20 cellular contexts compared by ENCODE assay signal in the genomic region with DNA sequence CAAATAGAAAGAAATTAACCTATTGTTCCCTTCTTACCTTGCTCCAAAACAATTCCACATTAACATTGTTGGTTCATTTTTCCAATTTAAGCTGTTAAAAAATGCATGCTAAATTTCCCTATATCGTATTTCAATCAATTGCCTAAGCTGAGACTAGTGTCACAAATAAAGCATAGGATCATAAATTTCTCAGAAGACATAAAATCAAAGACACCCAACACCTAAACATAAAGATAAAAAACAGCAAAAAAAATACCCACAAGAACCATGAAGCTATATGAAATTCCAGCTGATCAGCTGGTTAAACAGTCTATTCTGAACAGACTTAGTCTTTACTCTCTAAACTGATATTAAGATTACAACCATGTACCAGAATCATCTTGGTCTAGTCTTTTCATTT. TPM values are rescaled to one million over a fixed set of nuclear protein-coding genes. Genes with fewer than 3 reads are reported as not detected.
DNase-seq lines count a peak whose midpoint lies in the region; ATAC-seq, FAIRE-seq and TF ChIP-seq lines count a peak whose summit lies in the region.
"Had no signal": no experiment of that assay in that cellular context is flagged by ENCODE, and none has a peak within 500 bp of the region (broad histone marks: within the 10 kb centered on the region; RNA-seq: fewer than 3 reads in every experiment).

No MANE protein-coding gene starts in this region.

- FAIRE-seq in TTC549 (lab: Jason Lieb, UNC): peak; percentile 38
- FAIRE-seq: GM12892, GM18507 had no signal

- H3K9me3 Mint-ChIP-seq in effector memory CD8-positive, alpha-beta T cell: peaks cover 0 to 2% of the 10 kb centered on the region in 2 donors
- H3K9me3 Mint-ChIP-seq in naive thymus-derived CD8-positive, alpha-beta T cell: peaks cover 5 to 10% (median 7%) of the 10 kb centered on the region in 9 donors

- peaks cover 23 to 32% of the 10 kb centered on the region in 2 donors for H3K4me1 Mint-ChIP-seq in effector memory CD8-positive, alpha-beta T cell (ENCODE audit: low read depth in 2 of 2)
- peaks cover 14 to 35% (median 24%) of the 10 kb centered on the region in 4 donors for H3K4me1 Mint-ChIP-seq in naive thymus-derived CD8-positive, alpha-beta T cell
- H3K4me1 Mint-ChIP-seq: CD14-positive monocyte had no signal

- POLR2A ChIA-PET in HEK293 (lab: Yijun Ruan, JAX): no interaction called here
- POLR2A ChIA-PET in naive thymus-derived CD8-positive, alpha-beta T cell (lab: Charles Lee): no interaction called here

- no peak for DNase-seq in effector memory CD8-positive, alpha-beta T cell
- DNase-seq in naive thymus-derived CD8-positive, alpha-beta T cell: no peak
- DNase-seq in NCI-H748 (lab: John Stamatoyannopoulos, UW; ENCODE audit: unreplicated experiment) (no peak), HUDEP-2 (lab: John Stamatoyannopoulos, UW; ENCODE audit: unreplicated experiment in 76 of 76) (no peak)
- DNase-seq: 8988T; ACHN; BE2C; C1 segment of cervical spinal cord; CD4-positive, alpha-beta memory T cell; CD4-positive, CD25-positive, alpha-beta regulatory T cell; CD8-positive, alpha-beta memory T cell; COR-L47; DMS79 treated with DMSO at 0.1 percent for 48 hours had no signal

- peaks cover 10% of the 10 kb centered on the region; the same call in 1 of the 2 replicates for H3K4me1 ChIP-seq in HEK293 (ENCODE audit: control insufficient read depth, insufficient read depth, low read length)
- H3K4me1 ChIP-seq: BE2C, BLaER1 had no signal

- peaks cover 0 to 5% of the 10 kb centered on the region in 2 experiments; a peak in 2 of 3 replicates for H3K36me3 ChIP-seq in HEK293 (ENCODE audit: control insufficient read depth in 2 of 2, insufficient read depth in 1 of 2, low read length in 2 of 2)

- no peak overlapping the region for H3K4me3 ChIP-seq in HEK293 (ENCODE audit: low read depth, low read length)
- H3K4me3 ChIP-seq: BLaER1, GM12878 had no signal

- ATAC-seq in effector memory CD8-positive, alpha-beta T cell (replicated peaks): no peak
- ATAC-seq in naive thymus-derived CD8-positive, alpha-beta T cell: no peak
- ATAC-seq: GM12878 had no signal

- peaks cover 15% of the 10 kb centered on the region for H3K36me3 Mint-ChIP-seq in effector memory CD8-positive, alpha-beta T cell (ENCODE audit: insufficient read depth)
- H3K36me3 Mint-ChIP-seq in naive thymus-derived CD8-positive, alpha-beta T cell: peaks cover 27 to 50% (median 47%) of the 10 kb centered on the region in 3 donors

- H3K4me3 Mint-ChIP-seq in effector memory CD8-positive, alpha-beta T cell: no peak overlapping the region
- no peak overlapping the region for H3K4me3 Mint-ChIP-seq in naive thymus-derived CD8-positive, alpha-beta T cell
- H3K4me3 Mint-ChIP-seq: CD14-positive monocyte; CD4-positive, alpha-beta memory T cell; CD4-positive, CD25-positive, alpha-beta regulatory T cell; CD8-positive, alpha-beta memory T cell had no signal

- H3K27me3 Mint-ChIP-seq in effector memory CD8-positive, alpha-beta T cell: no peaks in the 10 kb centered on the region
- H3K27me3 Mint-ChIP-seq in naive thymus-derived CD8-positive, alpha-beta T cell: no peaks in the 10 kb centered on the region
- H3K27me3 Mint-ChIP-seq: CD4-positive, alpha-beta memory T cell; CD4-positive, CD25-positive, alpha-beta regulatory T cell; CD8-positive, alpha-beta memory T cell had no signal

- TF ChIP-seq CTCF in HEK293 (tag by site-specific recombination; IDR thresholded peaks at IDR 0.05): no peak

- CTCF ChIA-PET in HEK293 (lab: Yijun Ruan, JAX): interaction anchor here (0.6 to 0.7 kb wide), 3 partner anchors 249 to 931 kb away, joined by 3 read pairs; no protein-coding TSS in a partner anchor

- no peaks in the 10 kb centered on the region for H3K9me3 ChIP-seq in HEK293 (ENCODE audit: control insufficient read depth, insufficient read depth, low read depth, low read length)
- H3K9me3 ChIP-seq: BE2C had no signal

- no peak overlapping the region for H3K27ac ChIP-seq in HEK293 (ENCODE audit: extremely low read depth, low read depth, low read length)
- H3K27ac ChIP-seq: BLaER1 had no signal

- peak overlapping the region; percentile 7 to 44 for H3K27ac Mint-ChIP-seq in effector memory CD8-positive, alpha-beta T cell
- H3K27ac Mint-ChIP-seq in naive thymus-derived CD8-positive, alpha-beta T cell: no peak overlapping the region
- H3K27ac Mint-ChIP-seq: CD14-positive monocyte; CD4-positive, alpha-beta memory T cell; CD4-positive, CD25-positive, alpha-beta regulatory T cell; CD8-positive, alpha-beta memory T cell had no signal

TF ChIP-seq in HEK293, 187 proteins besides CTCF, POLR2A, EP300 and RAD21 (continues in another document):
- no peak for TF ChIP-seq ZNF544 (tag by site-specific recombination; IDR thresholded peaks at IDR 0.05)
- no peak for TF ChIP-seq ZFP3 (tag by site-specific recombination; IDR thresholded peaks at IDR 0.05; ENCODE audit: low read depth)
- no peak for TF ChIP-seq ZNF350 (tag by site-specific recombination; IDR thresholded peaks at IDR 0.05)
- no peak for TF ChIP-seq ZNF140 (tag by site-specific recombination; IDR thresholded peaks at IDR 0.05)
- TF ChIP-seq TCF7L2 (IDR thresholded peaks at IDR 0.05; ENCODE audit: borderline replicate concordance, low read depth, low read length): no peak
- TF ChIP-seq ZNF510 (tag by site-specific recombination; IDR thresholded peaks at IDR 0.05; ENCODE audit: insufficient replicate concordance): no peak
- no peak for TF ChIP-seq ZNF341 (tag by site-specific recombination; IDR thresholded peaks at IDR 0.05; ENCODE audit: low read depth)
- no peak for TF ChIP-seq ZNF211 (tag by site-specific recombination; IDR thresholded peaks at IDR 0.05; ENCODE audit: low read depth)
- TF ChIP-seq, protein P1, sequence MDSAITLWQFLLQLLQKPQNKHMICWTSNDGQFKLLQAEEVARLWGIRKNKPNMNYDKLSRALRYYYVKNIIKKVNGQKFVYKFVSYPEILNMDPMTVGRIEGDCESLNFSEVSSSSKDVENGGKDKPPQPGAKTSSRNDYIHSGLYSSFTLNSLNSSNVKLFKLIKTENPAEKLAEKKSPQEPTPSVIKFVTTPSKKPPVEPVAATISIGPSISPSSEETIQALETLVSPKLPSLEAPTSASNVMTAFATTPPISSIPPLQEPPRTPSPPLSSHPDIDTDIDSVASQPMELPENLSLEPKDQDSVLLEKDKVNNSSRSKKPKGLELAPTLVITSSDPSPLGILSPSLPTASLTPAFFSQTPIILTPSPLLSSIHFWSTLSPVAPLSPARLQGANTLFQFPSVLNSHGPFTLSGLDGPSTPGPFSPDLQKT (IDR thresholded peaks at IDR 0.05; ENCODE audit: borderline replicate concordance, low read depth, low read length): no peak
- no peak for TF ChIP-seq HOXD13 (CRISPR knock-in tag; IDR thresholded peaks at IDR 0.05; ENCODE audit: borderline replicate concordance)
- no peak for TF ChIP-seq MYNN (tag by site-specific recombination; IDR thresholded peaks at IDR 0.05; ENCODE audit: borderline replicate concordance)
- TF ChIP-seq SETDB1 (IDR thresholded peaks at IDR 0.05; ENCODE audit: insufficient read length, low read length): no peak
- no peak for TF ChIP-seq ZNF560 (tag by site-specific recombination; IDR thresholded peaks at IDR 0.05; ENCODE audit: borderline replicate concordance)
- TF ChIP-seq ZSCAN23 (tag by site-specific recombination; IDR thresholded peaks at IDR 0.05): no peak
- TF ChIP-seq ZNF18 (tag by site-specific recombination; IDR thresholded peaks at IDR 0.05): no peak
- peak; percentile 63; the same call in 1 of the 2 replicates for TF ChIP-seq ZXDB (tag by site-specific recombination; IDR thresholded peaks at IDR 0.05)
- no peak for TF ChIP-seq BCL6B (tag by site-specific recombination; IDR thresholded peaks at IDR 0.05)
- TF ChIP-seq, protein P2, sequence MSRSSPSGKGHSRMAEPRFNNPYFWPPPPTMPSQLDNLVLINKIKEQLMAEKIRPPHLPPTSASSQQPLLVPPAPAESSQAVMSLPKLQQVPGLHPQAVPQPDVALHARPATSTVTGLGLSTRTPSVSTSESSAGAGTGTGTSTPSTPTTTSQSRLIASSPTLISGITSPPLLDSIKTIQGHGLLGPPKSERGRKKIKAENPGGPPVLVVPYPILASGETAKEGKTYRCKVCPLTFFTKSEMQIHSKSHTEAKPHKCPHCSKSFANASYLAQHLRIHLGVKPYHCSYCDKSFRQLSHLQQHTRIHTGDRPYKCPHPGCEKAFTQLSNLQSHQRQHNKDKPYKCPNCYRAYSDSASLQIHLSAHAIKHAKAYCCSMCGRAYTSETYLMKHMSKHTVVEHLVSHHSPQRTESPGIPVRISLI (tag by site-specific recombination; IDR thresholded peaks at IDR 0.05): no peak
- TF ChIP-seq ZNF76 (tag by site-specific recombination; IDR thresholded peaks at IDR 0.05; ENCODE audit: borderline replicate concordance, low read depth): no peak

RNA-seq across cellular contexts. Expression of gene ACBD6, which starts 32.3 kb away (rescaled TPM):
- 10 to 100 TPM; 57.1 to 63.6 TPM for total RNA-seq in naive thymus-derived CD8-positive, alpha-beta T cell
- polyA plus RNA-seq in naive thymus-derived CD8-positive, alpha-beta T cell: 10 to 100 TPM; 45.8 to 46.4 (median 46.4) TPM

Comparison
In these comparisons a context has a peak if more than half of its experiments do, and no peak if none do; other contexts are left out.
1. H3K27ac Mint-ChIP-seq: peak in effector memory CD8-positive, alpha-beta T cell (2 of 2); none in naive thymus-derived CD8-positive, alpha-beta T cell (0 of 10).